22 cellular contexts compared by ENCODE assay signal in genomic region chr15:49984436-49984835, GRCh38.
DNase-seq lines count a peak whose midpoint lies in the region; ATAC-seq and TF ChIP-seq lines count a peak whose summit lies in the region.
"Had no signal": no experiment of that assay in that cellular context is flagged by ENCODE, and none has a peak within 500 bp of the region (broad histone marks: within the 10 kb centered on the region; RNA-seq: fewer than 3 reads in every experiment).

No MANE protein-coding gene starts in this region.

- H2AK9ac ChIP-seq in IMR-90 (replicated peaks; ENCODE audit: low read depth, low read length, poor library complexity), result no peak overlapping the region

- peak overlapping the region; percentile 5 for H2BK5ac ChIP-seq in IMR-90 (ENCODE audit: low read depth, low read length, poor library complexity, severe bottlenecking)
- no peak overlapping the region for H2BK5ac ChIP-seq in mesendoderm (ENCODE audit: low read length)

- peak; percentile 64 to 70 for DNase-seq in Caco-2
- no peak for DNase-seq in IMR-90
- no peak for DNase-seq in endodermal cell
- DNase-seq in mesendoderm, result peak; percentile 97
- no peak for DNase-seq in activated CD4-positive, alpha-beta T cell treated with anti-CD3 and anti-CD28 coated beads, Interleukin-2, amount 50 U/mL, for 4 hours
- no peak for DNase-seq in stimulated activated CD4-positive, alpha-beta T cell treated with anti-CD3 and anti-CD28 coated beads, Interleukin-2, amount 100 ng/mL, for 24 hours
- no peak for DNase-seq in amniotic stem cell (lab: John Stamatoyannopoulos, UW)
- DNase-seq in NCI-H2171 treated with DMSO at 0.1 percent for 48 hours (lab: John Stamatoyannopoulos, UW), result no peak
- DNase-seq: CD8-positive, alpha-beta memory T cell; DMS53; KBM-7; NCI-H1092; NCI-H1436; NCI-H1930; NCI-H2227 treated with DMSO at 0.1 percent for 48 hours; NCI-H510A treated with DMSO at 0.1 percent for 48 hours; NCI-H748 treated with DMSO at 0.1 percent for 48 hours; Peyer's patch had no signal

- H2BK20ac ChIP-seq in IMR-90 (ENCODE audit: low read depth, low read length), result peak overlapping the region; percentile 51

- H3K56ac ChIP-seq in IMR-90 (ENCODE audit: extremely low read depth, insufficient read depth, low read length), result no peak overlapping the region
- no peak overlapping the region for H3K56ac ChIP-seq in mesendoderm (ENCODE audit: low read length)

- no peak for TF ChIP-seq RAD21 in IMR-90 (IDR thresholded peaks at IDR 0.05; ENCODE audit: low read length)

- H3K9me1 ChIP-seq in IMR-90 (ENCODE audit: insufficient read depth, low read length), result no peaks in the 10 kb centered on the region

- peaks cover 16% of the 10 kb centered on the region for H3K9me3 Mint-ChIP-seq in Caco-2 (ENCODE audit: unreplicated experiment)
- no peaks in the 10 kb centered on the region for H3K9me3 Mint-ChIP-seq in endodermal cell
- H3K9me3 Mint-ChIP-seq: CD8-positive, alpha-beta memory T cell had no signal

- no peak overlapping the region for H3K4me3 Mint-ChIP-seq in Caco-2 (ENCODE audit: unreplicated experiment)
- H3K4me3 Mint-ChIP-seq in endodermal cell, result no peak overlapping the region
- H3K4me3 Mint-ChIP-seq: CD8-positive, alpha-beta memory T cell had no signal

- POLR2A ChIA-PET in Caco-2 (lab: Charles Lee) (no interaction called here), IMR-90 (lab: Charles Lee; ENCODE audit: unreplicated experiment) (no interaction called here)

- H3K9me3 ChIP-seq in Caco-2 (no peaks in the 10 kb centered on the region), IMR-90 (ENCODE audit: control insufficient read depth, insufficient read depth, low read length) (no peaks in the 10 kb centered on the region), endodermal cell (ENCODE audit: control insufficient read depth, low read length) (no peaks in the 10 kb centered on the region)
- H3K9me3 ChIP-seq: HAP-1, Peyer's patch, SJSA1 had no signal

- H4K8ac ChIP-seq in IMR-90 (ENCODE audit: low read depth in 2 of 2, low read length in 2 of 2) (peak overlapping the region in 1 of 2 experiments; percentile 32; a peak in 1 of 4 replicates), mesendoderm (ENCODE audit: low read depth, low read length) (no peak overlapping the region)

- H3K4me1 Mint-ChIP-seq in Caco-2 (ENCODE audit: low read depth, unreplicated experiment), result peaks cover 30% of the 10 kb centered on the region
- peaks cover 39% of the 10 kb centered on the region for H3K4me1 Mint-ChIP-seq in endodermal cell

- TF ChIP-seq CTCF in Caco-2 (IDR thresholded peaks at IDR 0.05; ENCODE audit: insufficient read depth in 1 of 2, low read depth in 1 of 2, low read length in 1 of 2, severe bottlenecking in 1 of 2, unreplicated experiment in 1 of 2) (no peak), IMR-90 (conservative IDR thresholded peaks at IDR 0.05; ENCODE audit: low read depth, low read length) (no peak), endodermal cell (conservative IDR thresholded peaks at IDR 0.05) (no peak)

- H3K36me3 ChIP-seq in Caco-2 (ENCODE audit: control insufficient read depth, insufficient read depth, low read length) (no peaks in the 10 kb centered on the region), IMR-90 (ENCODE audit: control insufficient read depth, insufficient read depth, low read length) (no peaks in the 10 kb centered on the region), endodermal cell (ENCODE audit: control insufficient read depth, insufficient read depth, low read length) (no peaks in the 10 kb centered on the region), mesendoderm (ENCODE audit: control insufficient read depth, insufficient read depth, low read length) (no peaks in the 10 kb centered on the region)
- H3K36me3 ChIP-seq: HAP-1, Peyer's patch, SJSA1 had no signal

- H3K4me1 ChIP-seq in Caco-2, result peaks cover 31% of the 10 kb centered on the region
- H3K4me1 ChIP-seq in IMR-90 (ENCODE audit: control insufficient read depth, insufficient read depth, low read length), result peaks cover 15% of the 10 kb centered on the region
- peaks cover 14% of the 10 kb centered on the region for H3K4me1 ChIP-seq in endodermal cell (ENCODE audit: control insufficient read depth, insufficient read depth, low read length)
- H3K4me1 ChIP-seq in mesendoderm (ENCODE audit: control insufficient read depth, low read depth, low read length), result no peaks in the 10 kb centered on the region
- H3K4me1 ChIP-seq: Peyer's patch had no signal

- H3K18ac ChIP-seq in IMR-90 (ENCODE audit: low read depth, low read length) (peak overlapping the region; percentile 92), mesendoderm (ENCODE audit: low read length) (no peak overlapping the region)

- H4K20me1 ChIP-seq in IMR-90 (ENCODE audit: insufficient read depth, low read length), result no peaks in the 10 kb centered on the region

- ATAC-seq in IMR-90 (ENCODE audit: low read depth), result no peak
- ATAC-seq: HepG2 had no signal

- H2BK15ac ChIP-seq in IMR-90 (ENCODE audit: low read depth, low read length), result peak overlapping the region; percentile 29; the same call in 1 of the 3 replicates
- H2BK15ac ChIP-seq in mesendoderm (replicated peaks; ENCODE audit: low read depth), result no peak overlapping the region

- 0 out of 2 replicates have a peak overlapping the region, but pooled peaks have one; percentile 0 for H3K14ac ChIP-seq in IMR-90 (replicated peaks; ENCODE audit: low read depth, low read length)

- in situ Hi-C loops in IMR-90 (cut with MboI; ENCODE audit: low sequenced_read_pairs), result no loop called here

- intact Hi-C loops in Caco-2 (cut with micrococcal nuclease; ENCODE audit: unreplicated experiment), result no loop called here
- intact Hi-C loops in IMR-90 (cut with micrococcal nuclease), result no loop called here

- H3K9ac ChIP-seq in IMR-90 (ENCODE audit: low read depth, low read length), result no peak overlapping the region
- H3K9ac ChIP-seq in endodermal cell (ENCODE audit: extremely low read depth, low read length, poor library complexity, severe bottlenecking), result no peak overlapping the region
- no peak overlapping the region for H3K9ac ChIP-seq in mesendoderm (ENCODE audit: low read length)

- H3K27ac ChIP-seq in IMR-90 (ENCODE audit: insufficient read depth, low read length) (no peak overlapping the region), endodermal cell (ENCODE audit: low read depth, low read length) (no peak overlapping the region), mesendoderm (ENCODE audit: low read depth, low read length) (no peak overlapping the region)
- H3K27ac ChIP-seq: C4-2B, Peyer's patch, SJSA1 had no signal

- no CpG with 5 or more reads among the region's 2 CpGs for WGBS in IMR-90 (ENCODE audit: extremely low coverage in 2 of 2, insufficient read length in 1 of 2), 2 experiments
- 51% methylated on average over 2 of the region's 2 CpGs; no CpG with 5 or more reads in 1 of the 2 experiments for WGBS in endodermal cell (ENCODE audit: insufficient coverage in 1 of 2, insufficient read length in 1 of 2), 2 experiments
- no CpG with 5 or more reads among the region's 2 CpGs for WGBS in mesendoderm (ENCODE audit: extremely low coverage, insufficient coverage, low lambda C conversion rate)

- dilution Hi-C loops in IMR-90 (cut with HindIII; ENCODE audit: low sequenced_read_pairs, unreplicated experiment), result no loop called here

- CTCF ChIA-PET in Caco-2 (lab: Charles Lee), result no interaction called here
- CTCF ChIA-PET in IMR-90 (lab: Yijun Ruan, JAX), result no interaction called here

- H3K4me2 ChIP-seq in IMR-90 (ENCODE audit: low read depth, low read length), result no peak overlapping the region
- no peak overlapping the region for H3K4me2 ChIP-seq in mesendoderm (ENCODE audit: low read length)

- H3K23ac ChIP-seq in IMR-90 (ENCODE audit: low read depth, low read length) (no peak overlapping the region), mesendoderm (ENCODE audit: low read length) (no peak overlapping the region)

- H3K27me3 Mint-ChIP-seq in Caco-2 (ENCODE audit: insufficient read depth, unreplicated experiment), result no peaks in the 10 kb centered on the region
- no peaks in the 10 kb centered on the region for H3K27me3 Mint-ChIP-seq in endodermal cell (ENCODE audit: insufficient read depth)
- H3K27me3 Mint-ChIP-seq: CD8-positive, alpha-beta memory T cell had no signal

- no peak overlapping the region for H2AFZ ChIP-seq in IMR-90 (replicated peaks; ENCODE audit: low read length, poor library complexity)

- H3K27me3 ChIP-seq in Caco-2 (replicated peaks; ENCODE audit: control insufficient read depth, insufficient read depth, low read length) (no peaks in the 10 kb centered on the region), IMR-90 (ENCODE audit: control insufficient read depth, insufficient read depth, low read length) (no peaks in the 10 kb centered on the region), endodermal cell (ENCODE audit: control insufficient read depth, insufficient read depth, low read length, poor library complexity, severe bottlenecking) (no peaks in the 10 kb centered on the region), mesendoderm (ENCODE audit: insufficient read depth, low read length, poor library complexity) (no peaks in the 10 kb centered on the region)
- H3K27me3 ChIP-seq: Peyer's patch, SJSA1 had no signal

- no peak for TF ChIP-seq POLR2A in IMR-90 (IDR thresholded peaks at IDR 0.05; ENCODE audit: low read depth, low read length)

- H3K27ac Mint-ChIP-seq in Caco-2 (ENCODE audit: unreplicated experiment), result peak overlapping the region; percentile 55
- H3K27ac Mint-ChIP-seq in endodermal cell, result peak overlapping the region; percentile 69
- H3K27ac Mint-ChIP-seq: CD8-positive, alpha-beta memory T cell had no signal

- H3K79me1 ChIP-seq in IMR-90 (ENCODE audit: low read depth in 1 of 2, low read length in 2 of 2) (no peaks in the 10 kb centered on the region), mesendoderm (ENCODE audit: low read length) (no peaks in the 10 kb centered on the region)

- H3K36me3 Mint-ChIP-seq in Caco-2 (ENCODE audit: insufficient read depth, unreplicated experiment), result no peaks in the 10 kb centered on the region
- H3K36me3 Mint-ChIP-seq in endodermal cell (ENCODE audit: low read depth), result no peaks in the 10 kb centered on the region
- H3K36me3 Mint-ChIP-seq: CD8-positive, alpha-beta memory T cell had no signal

- H2BK120ac ChIP-seq in IMR-90 (ENCODE audit: low read depth, low read length) (peak overlapping the region; percentile 28; the same call in 1 of the 2 replicates), mesendoderm (ENCODE audit: low read depth, low read length) (no peak overlapping the region)

- H3K4me3 ChIP-seq in Caco-2 (ENCODE audit: low read depth, low read length) (no peak overlapping the region), IMR-90 (ENCODE audit: insufficient read depth, low read depth, low read length) (no peak overlapping the region), endodermal cell (ENCODE audit: low read length) (no peak overlapping the region), mesendoderm (ENCODE audit: low read length) (no peak overlapping the region)
- H3K4me3 ChIP-seq: HAP-1, Peyer's patch, SJSA1 had no signal

- peak overlapping the region; percentile 14; the same call in 1 of the 2 replicates for H3K4ac ChIP-seq in IMR-90 (ENCODE audit: low read depth, low read length)
- H3K4ac ChIP-seq in mesendoderm (ENCODE audit: low read depth, low read length), result no peak overlapping the region

- H4K5ac ChIP-seq in IMR-90 (ENCODE audit: low read depth, low read length), result peak overlapping the region; percentile 91
- H4K5ac ChIP-seq in mesendoderm (ENCODE audit: low read length), result no peak overlapping the region

- H2AK5ac ChIP-seq in IMR-90 (ENCODE audit: low read depth, low read length), result peak overlapping the region; percentile 10; the same call in 1 of the 2 replicates
- H2AK5ac ChIP-seq in mesendoderm (ENCODE audit: low read length), result no peak overlapping the region

- no peaks in the 10 kb centered on the region for H3K79me2 ChIP-seq in mesendoderm (ENCODE audit: control insufficient read depth, insufficient read depth, low read length)

- no peak overlapping the region; the same call in 1 of the 2 replicates for H4K91ac ChIP-seq in IMR-90 (ENCODE audit: insufficient read depth, low read depth, low read length)

- BruUV-seq in Caco-2 (replicated peaks; lab: Mats Ljungman, UMichigan) (no TSS peak), IMR-90 (replicated peaks; lab: Mats Ljungman, UMichigan) (no TSS peak)

Comparison
In these comparisons a context has a peak if more than half of its experiments do, and no peak if none do; other contexts are left out.
1. DNase-seq: peak in Caco-2 (2 of 2) and mesendoderm (single experiment); none in IMR-90 (single experiment), endodermal cell (single experiment), activated CD4-positive, alpha-beta T cell treated with anti-CD3 and anti-CD28 coated beads, Interleukin-2, amount 50 U/mL, for 4 hours (0 of 2), stimulated activated CD4-positive, alpha-beta T cell treated with anti-CD3 and anti-CD28 coated beads, Interleukin-2, amount 100 ng/mL, for 24 hours (0 of 2), amniotic stem cell (single experiment) and NCI-H2171 treated with DMSO at 0.1 percent for 48 hours (single experiment).